Comparison of ENCODE assay signal across 18 cellular contexts in the genomic region with DNA sequence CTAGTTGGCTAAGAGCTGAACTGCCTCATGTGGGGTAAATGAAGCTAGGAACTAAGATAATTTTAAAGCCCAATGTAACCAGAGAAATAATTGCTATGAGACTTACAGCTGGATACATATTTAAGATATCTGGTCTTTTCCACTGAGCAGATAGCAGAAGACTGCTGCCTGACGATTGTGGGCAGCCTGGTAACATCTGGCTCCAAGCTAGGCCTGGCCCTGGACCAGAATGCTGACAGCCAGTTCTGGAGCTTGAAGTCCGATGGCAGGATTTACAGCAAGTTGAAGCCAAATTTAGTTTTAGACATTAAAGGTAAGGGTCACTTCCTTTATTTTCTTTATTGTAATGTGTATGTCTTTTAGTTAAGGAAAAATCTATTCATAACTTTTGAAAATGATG.
"Had no signal": no experiment of that assay in that cellular context is flagged by ENCODE, and none has a peak within 500 bp of the region (broad histone marks: within the 10 kb centered on the region; RNA-seq: fewer than 3 reads in every experiment).

No MANE protein-coding gene starts in this region.

- H3K27ac ChIP-seq: gastroesophageal sphincter, SJSA1 had no signal

- H3K27ac Mint-ChIP-seq: activated T-helper 2 cell treated with anti-CD3 and anti-CD28 coated beads, Interferon-gamma antibody, Interleukin-2, Interleukin-4, amounts not matched to agents 10 μg/mL and 5 μg/mL and 100 μg/mL, durations not matched to agents 14 hours and 24 hours and 36 hours; natural killer cell had no signal

- H3K27me3 Mint-ChIP-seq: activated CD4-positive, alpha-beta T cell treated with anti-CD3 and anti-CD28 coated beads, Interleukin-2, amount 10 ng/mL, durations not matched to agents 7 days and 5 days; stimulated activated naive B cell treated with anti-CD40 and anti-IgM and Interleukin-4, amounts not matched to agents 10 μg/mL and 1 μg/mL and 100 μg/mL, for 72 hours had no signal

- H3K9me3 Mint-ChIP-seq: activated CD4-positive, alpha-beta T cell treated with anti-CD3 and anti-CD28 coated beads, Interleukin-2, amount 10 ng/mL, durations not matched to agents 7 days and 5 days; activated T-helper 2 cell treated with anti-CD3 and anti-CD28 coated beads, Interferon-gamma antibody, Interleukin-2, Interleukin-4, amounts not matched to agents 10 μg/mL and 5 μg/mL and 100 μg/mL, durations not matched to agents 14 hours and 24 hours and 36 hours; natural killer cell; stimulated activated naive B cell treated with anti-CD40 and anti-IgM and Interleukin-4, amounts not matched to agents 10 μg/mL and 1 μg/mL and 100 μg/mL, for 72 hours had no signal

- H3K9me3 ChIP-seq: gastroesophageal sphincter, SJSA1, thyroid gland had no signal

- H3K4me3 Mint-ChIP-seq: activated CD4-positive, alpha-beta T cell treated with anti-CD3 and anti-CD28 coated beads, Interleukin-2, amount 10 ng/mL, durations not matched to agents 7 days and 5 days; natural killer cell; stimulated activated naive B cell treated with anti-CD40 and anti-IgM and Interleukin-4, amounts not matched to agents 10 μg/mL and 1 μg/mL and 100 μg/mL, for 72 hours had no signal

- H3K4me3 ChIP-seq: gastroesophageal sphincter, SJSA1, thyroid gland had no signal

- H3K36me3 ChIP-seq: thyroid gland had no signal

- DNase-seq: activated CD4-positive, alpha-beta T cell treated with anti-CD3 and anti-CD28 coated beads, Interleukin-2, amount 10 ng/mL, durations not matched to agents 7 days and 5 days; activated CD4-positive, CD25-positive, alpha-beta regulatory T cell; activated CD8-positive, alpha-beta memory T cell treated with anti-CD3 and anti-CD28 coated beads, Interleukin-2, amount 50 U/mL, for 48 hours; activated naive CD4-positive, alpha-beta T cell treated with anti-CD3 and anti-CD28 coated beads, Interleukin-2, amount 50 U/mL, for 16 hours; amniotic stem cell; caudate nucleus; cortex of kidney; effector CD4-positive, alpha-beta T cell; mesendoderm; natural killer cell; retina; stimulated activated naive B cell treated with anti-CD40 and anti-IgM and Interleukin-4, amounts not matched to agents 10 μg/mL and 1 μg/mL and 100 μg/mL, for 72 hours; thyroid gland had no signal

- FAIRE-seq: islet of Langerhans, TTC549 had no signal

- H3K27me3 ChIP-seq: gastroesophageal sphincter, SJSA1, thyroid gland had no signal

- ATAC-seq: gastroesophageal sphincter; natural killer cell; stimulated activated naive B cell treated with anti-CD40 and anti-IgM and Interleukin-4, amounts not matched to agents 10 μg/mL and 1 μg/mL and 100 μg/mL, for 72 hours had no signal
